Comparison of ENCODE assay signal across 10 cellular contexts in the genomic region with DNA sequence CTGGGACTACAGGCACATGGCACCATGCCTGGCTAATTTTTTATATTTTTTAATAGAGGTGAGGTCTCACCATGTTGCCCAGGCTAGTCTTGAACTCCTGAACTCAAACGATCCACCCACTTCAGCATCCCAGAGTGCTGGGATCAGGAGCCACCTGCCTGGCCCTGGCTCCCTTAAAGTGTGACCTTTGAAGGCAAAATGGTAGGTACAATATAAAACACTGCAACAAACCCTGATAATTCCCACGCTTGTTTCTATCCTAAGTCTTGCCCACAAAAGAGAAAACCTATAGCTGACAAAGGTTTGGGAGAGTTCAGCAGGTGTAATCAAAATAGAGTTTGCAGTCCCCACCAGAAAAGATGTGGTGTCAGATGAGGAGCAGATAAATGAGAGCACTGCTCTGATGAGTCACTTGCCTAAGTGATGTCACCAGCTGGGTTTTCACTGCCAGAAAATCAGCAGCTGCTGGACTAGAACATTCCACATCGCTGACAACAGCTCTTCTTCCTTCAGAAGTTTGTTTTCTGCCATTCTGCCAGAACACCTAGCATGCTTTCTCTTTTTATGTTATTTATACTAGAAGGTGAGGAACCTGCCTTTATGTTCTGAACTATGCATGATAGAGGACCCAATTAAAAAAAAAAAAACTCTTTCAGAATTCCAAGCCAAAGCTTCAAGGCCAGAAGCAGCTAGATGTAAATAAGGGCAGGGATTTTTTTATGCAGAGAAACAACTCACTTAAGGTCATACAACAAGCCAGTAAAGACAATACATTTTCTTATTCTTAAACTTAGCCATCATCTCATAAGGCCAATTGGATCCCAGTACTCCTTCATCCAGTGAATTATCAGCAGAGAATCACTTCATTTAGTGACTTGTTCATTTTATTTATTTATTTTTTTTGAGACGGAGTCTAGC. TPM values are rescaled to one million over a fixed set of nuclear protein-coding genes. Genes with fewer than 3 reads are reported as not detected.
A peak's percentile ranks its signal among the peaks of the same experiment; 100 is the strongest.
DNase-seq lines count a peak whose midpoint lies in the region; ATAC-seq and TF ChIP-seq lines count a peak whose summit lies in the region.
"Had no signal": no experiment of that assay in that cellular context is flagged by ENCODE, and none has a peak within 500 bp of the region (broad histone marks: within the 10 kb centered on the region; RNA-seq: fewer than 3 reads in every experiment).

No MANE protein-coding gene starts in this region.

- H3K27me3 Mint-ChIP-seq in activated T-cell treated with anti-CD3 and anti-CD28 coated beads, Interleukin-2, amount 50 U/mL, for 72 hours (ENCODE audit: low read depth): no peaks in the 10 kb centered on the region

- peaks cover 0 to 5% of the 10 kb centered on the region in 2 donors for H3K36me3 Mint-ChIP-seq in activated T-cell treated with anti-CD3 and anti-CD28 coated beads, Interleukin-2, amount 50 U/mL, for 72 hours (ENCODE audit: insufficient read depth in 2 of 2)
- H3K36me3 Mint-ChIP-seq in stimulated activated effector memory CD8-positive, alpha-beta T cell treated with anti-CD3 and anti-CD28 coated beads, Interleukin-12 subunit alpha, Interleukin-12 subunit beta, amount 100 ng/mL, for 72 hours: no peaks in the 10 kb centered on the region

- H3K4me1 Mint-ChIP-seq in activated T-cell treated with anti-CD3 and anti-CD28 coated beads, Interleukin-2, amount 50 U/mL, for 72 hours (ENCODE audit: low read depth): peaks cover 14% of the 10 kb centered on the region
- H3K4me1 Mint-ChIP-seq in stimulated activated effector memory CD8-positive, alpha-beta T cell treated with anti-CD3 and anti-CD28 coated beads, Interleukin-12 subunit alpha, Interleukin-12 subunit beta, amount 100 ng/mL, for 72 hours: no peaks in the 10 kb centered on the region

- no peaks in the 10 kb centered on the region for H3K27me3 ChIP-seq in tibial nerve

- peak overlapping the region; percentile 46 for H3K27ac Mint-ChIP-seq in activated T-cell treated with anti-CD3 and anti-CD28 coated beads, Interleukin-2, amount 50 U/mL, for 72 hours
- H3K27ac Mint-ChIP-seq in stimulated activated effector memory CD8-positive, alpha-beta T cell treated with anti-CD3 and anti-CD28 coated beads, Interleukin-12 subunit alpha, Interleukin-12 subunit beta, amount 100 ng/mL, for 72 hours: no peak overlapping the region

- no peak for TF ChIP-seq CTCF in tibial nerve (IDR thresholded peaks at IDR 0.05)

- no peak for TF ChIP-seq POLR2A in tibial nerve (IDR thresholded peaks at IDR 0.05)

- peak; percentile 45 to 51 for DNase-seq in activated T-cell treated with anti-CD3 and anti-CD28 coated beads, Interleukin-2, amount 50 U/mL, for 72 hours
- DNase-seq in activated T-cell treated with anti-CD3 and anti-CD28 coated beads for 4 hours (no peak), SHP77 treated with DMSO at 0.1 percent for 48 hours (lab: John Stamatoyannopoulos, UW) (peak; percentile 47), fibroblast of the conjunctiva (ENCODE audit: low read depth) (peak; percentile 58), tibial nerve (ENCODE audit: low spot score in 2 of 2) (no peak)
- peak in 1 of 2 donors; percentile 46 for DNase-seq in stimulated activated effector memory CD8-positive, alpha-beta T cell treated with anti-CD3 and anti-CD28 coated beads, Interleukin-12 subunit alpha, Interleukin-12 subunit beta, amount 100 ng/mL, for 72 hours (ENCODE audit: low spot score in 2 of 2)
- DNase-seq: DMS79 treated with DMSO at 0.1 percent for 48 hours, midbrain had no signal

- no peak for TF ChIP-seq EP300 in tibial nerve (IDR thresholded peaks at IDR 0.05)

- peaks cover 0 to 3% (median 0%) of the 10 kb centered on the region in 4 donors for H3K4me1 ChIP-seq in tibial nerve

- H3K4me3 Mint-ChIP-seq in activated T-cell treated with anti-CD3 and anti-CD28 coated beads, Interleukin-2, amount 50 U/mL, for 72 hours: peak overlapping the region; percentile 0 to 41
- H3K4me3 Mint-ChIP-seq in stimulated activated effector memory CD8-positive, alpha-beta T cell treated with anti-CD3 and anti-CD28 coated beads, Interleukin-12 subunit alpha, Interleukin-12 subunit beta, amount 100 ng/mL, for 72 hours: no peak overlapping the region

- H3K9me3 ChIP-seq in tibial nerve: no peaks in the 10 kb centered on the region

- H3K9me3 Mint-ChIP-seq in activated T-cell treated with anti-CD3 and anti-CD28 coated beads, Interleukin-2, amount 50 U/mL, for 72 hours: no peaks in the 10 kb centered on the region
- H3K9me3 Mint-ChIP-seq in stimulated activated effector memory CD8-positive, alpha-beta T cell treated with anti-CD3 and anti-CD28 coated beads, Interleukin-12 subunit alpha, Interleukin-12 subunit beta, amount 100 ng/mL, for 72 hours: no peaks in the 10 kb centered on the region

- H3K36me3 ChIP-seq in tibial nerve: no peaks in the 10 kb centered on the region

- H3K27ac ChIP-seq in tibial nerve: peak overlapping the region in 1 of 4 donors; percentile 54

- WGBS in tibial nerve, 2 donors: 70 to 71% methylated on average over 4 of the region's 4 CpGs

- no peak overlapping the region for H3K4me3 ChIP-seq in tibial nerve

- peak; percentile 92 to 96 for ATAC-seq in activated T-cell treated with anti-CD3 and anti-CD28 coated beads, Interleukin-2, amount 50 U/mL, for 72 hours (replicated peaks in 1 of 2)
- peak; percentile 83 for ATAC-seq in stimulated activated effector memory CD8-positive, alpha-beta T cell treated with anti-CD3 and anti-CD28 coated beads, Interleukin-12 subunit alpha, Interleukin-12 subunit beta, amount 100 ng/mL, for 72 hours
- ATAC-seq in GM21423 (IDR thresholded peaks at IDR 0.05; ENCODE audit: unreplicated experiment) (no peak), HG03097 (IDR thresholded peaks at IDR 0.05; ENCODE audit: low FRiP score, unreplicated experiment) (no peak)

RNA-seq across cellular contexts. Expression of a gene that starts 18.0 kb away (rescaled TPM):
- total RNA-seq in activated T-cell treated with anti-CD3 and anti-CD28 coated beads, Interleukin-2, amount 50 U/mL, for 72 hours: 10 to 100 TPM; 27.1 to 29.6 TPM
- 10 to 100 TPM; 20.0 to 26.4 (median 23.3) TPM for total RNA-seq in tibial nerve

RNA-seq across cellular contexts. Expression of a gene that starts 19.4 kb away (rescaled TPM):
- total RNA-seq in activated T-cell treated with anti-CD3 and anti-CD28 coated beads, Interleukin-2, amount 50 U/mL, for 72 hours: 100 to 1,000 TPM; 233 to 274 TPM
- total RNA-seq in tibial nerve: 100 to 1,000 TPM in 3 of 4 donors, 10 to 100 TPM in 1; 97.5 to 136 (median 126) TPM

Comparison
In these comparisons a context has a peak if more than half of its experiments do, and no peak if none do; other contexts are left out.
1. DNase-seq: peak in activated T-cell treated with anti-CD3 and anti-CD28 coated beads, Interleukin-2, amount 50 U/mL, for 72 hours (2 of 2), SHP77 treated with DMSO at 0.1 percent for 48 hours (single experiment) and fibroblast of the conjunctiva (single experiment); none in activated T-cell treated with anti-CD3 and anti-CD28 coated beads for 4 hours (single experiment) and tibial nerve (0 of 2).
2. ATAC-seq: peak in activated T-cell treated with anti-CD3 and anti-CD28 coated beads, Interleukin-2, amount 50 U/mL, for 72 hours (2 of 2) and stimulated activated effector memory CD8-positive, alpha-beta T cell treated with anti-CD3 and anti-CD28 coated beads, Interleukin-12 subunit alpha, Interleukin-12 subunit beta, amount 100 ng/mL, for 72 hours (single experiment); none in GM21423 (single experiment) and HG03097 (single experiment).